In the genomic region with DNA sequence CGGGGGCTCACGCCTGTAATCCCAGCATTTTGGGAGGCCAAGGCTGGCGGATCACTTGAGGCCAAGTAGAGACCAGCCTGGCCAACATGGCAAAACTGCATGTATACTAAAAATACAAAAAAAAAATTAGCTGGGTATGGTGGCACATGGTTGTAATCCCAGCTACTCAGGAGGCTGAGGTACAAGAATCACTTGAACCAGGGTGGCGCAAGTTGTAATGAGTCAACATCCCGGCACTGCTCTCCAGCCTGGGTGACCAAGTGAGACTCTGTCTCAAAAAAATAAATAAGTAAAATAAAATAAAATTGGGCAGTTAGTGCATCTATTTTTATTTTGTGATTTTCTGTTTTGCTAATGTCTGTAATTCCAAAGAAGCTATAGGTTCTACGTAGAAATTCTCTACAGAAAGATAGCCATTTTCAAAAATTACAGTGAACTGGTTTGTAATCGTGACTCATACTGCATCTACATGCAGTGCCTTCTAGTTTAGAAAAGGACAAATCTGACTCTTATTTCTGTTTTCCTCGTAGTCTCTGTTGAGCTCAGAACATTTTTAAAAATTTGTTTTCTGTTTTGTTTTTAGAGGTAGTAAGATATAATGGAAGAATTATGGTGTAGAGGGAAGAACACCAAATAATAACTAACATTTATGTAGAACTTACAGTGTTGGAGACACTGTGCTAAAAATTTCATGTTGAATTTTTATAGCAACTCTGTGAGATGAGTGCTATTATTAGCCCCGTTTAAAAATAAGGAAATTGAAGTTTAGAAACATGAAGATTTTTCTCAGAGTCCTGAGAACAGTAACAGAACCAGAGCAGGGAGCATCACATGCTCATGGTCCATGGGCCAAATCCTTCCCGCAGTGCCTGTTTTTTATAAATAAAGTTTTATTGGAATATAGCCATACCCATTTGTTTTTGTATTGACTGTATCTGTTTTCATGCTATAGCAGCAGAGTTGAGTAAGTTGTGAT, we compare ENCODE assay signal across 18 cellular contexts.
DNase-seq lines count a peak whose midpoint lies in the region; ATAC-seq and TF ChIP-seq lines count a peak whose summit lies in the region.
"Had no signal": no experiment of that assay in that cellular context is flagged by ENCODE, and none has a peak within 500 bp of the region (broad histone marks: within the 10 kb centered on the region; RNA-seq: fewer than 3 reads in every experiment).

No MANE protein-coding gene starts in this region.

- H3K4me1 ChIP-seq in adipocyte (ENCODE audit: control insufficient read depth, insufficient read depth, low read length) (peaks cover 14% of the 10 kb centered on the region), thoracic aorta (ENCODE audit: control insufficient read depth in 1 of 2, low read depth in 2 of 2) (peaks cover 13 to 20% of the 10 kb centered on the region in 2 donors)
- H3K4me1 ChIP-seq: BLaER1 treated with 17β-estradiol and CSF1 and Interleukin-3, amounts not matched to agents 10 nM and 100 nM; right lobe of liver; suprapubic skin had no signal

- no peak overlapping the region for H3K9ac ChIP-seq in adipocyte (ENCODE audit: low read length)
- H3K9ac ChIP-seq: BLaER1 treated with 17β-estradiol and CSF1 and Interleukin-3, amounts not matched to agents 10 nM and 100 nM had no signal

- peak overlapping the region; percentile 62 to 84 for H3K27ac ChIP-seq in thoracic aorta
- H3K27ac ChIP-seq: BLaER1 treated with 17β-estradiol and CSF1 and Interleukin-3, amounts not matched to agents 10 nM and 100 nM; right lobe of liver; suprapubic skin had no signal

- H3K9me3 ChIP-seq in adipocyte (ENCODE audit: control insufficient read depth, low read length) (no peaks in the 10 kb centered on the region), thoracic aorta (no peaks in the 10 kb centered on the region)
- H3K9me3 ChIP-seq: BLaER1 treated with 17β-estradiol and CSF1 and Interleukin-3, amounts not matched to agents 10 nM and 100 nM; right lobe of liver; suprapubic skin had no signal

- peak; percentile 89 for ATAC-seq in thoracic aorta (ENCODE audit: insufficient number of reproducible peaks, low FRiP score, low read depth)
- ATAC-seq: right lobe of liver had no signal

- TF ChIP-seq CTCF in fibroblast of mammary gland (conservative IDR thresholded peaks at IDR 0.05; ENCODE audit: control insufficient read depth, insufficient read depth, low read depth, low read length) (no peak), thoracic aorta (IDR thresholded peaks at IDR 0.05) (no peak)

- no peak overlapping the region for H3K4me3 ChIP-seq in adipocyte (ENCODE audit: low read length)
- H3K4me3 ChIP-seq in fibroblast of mammary gland (ENCODE audit: control insufficient read depth, low read depth, low read length): no peak overlapping the region
- peak overlapping the region; percentile 44 for H3K4me3 ChIP-seq in thoracic aorta
- H3K4me3 ChIP-seq: BLaER1 treated with 17β-estradiol and CSF1 and Interleukin-3, amounts not matched to agents 10 nM and 100 nM; right lobe of liver; suprapubic skin had no signal

- H3K36me3 ChIP-seq in adipocyte (ENCODE audit: control insufficient read depth, insufficient read depth, low read length, severe bottlenecking) (peaks cover 22% of the 10 kb centered on the region), thoracic aorta (peaks cover 8% of the 10 kb centered on the region)
- H3K36me3 ChIP-seq: right lobe of liver had no signal

- peak; percentile 62 for DNase-seq in HT1080 (ENCODE audit: low read depth)
- DNase-seq in adipocyte (ENCODE audit: low read depth): peak; percentile 12
- DNase-seq in fibroblast of mammary gland (ENCODE audit: low read depth): peak; percentile 50
- peak; percentile 8 for DNase-seq in thoracic aorta (ENCODE audit: low spot score)
- DNase-seq in mesenteric fat pad (ENCODE audit: low spot score): no peak
- no peak for DNase-seq in activated CD4-positive, alpha-beta T cell treated with anti-CD3 and anti-CD28 coated beads for 1 hour
- DNase-seq in NCI-H82 (lab: John Stamatoyannopoulos, UW): no peak
- DNase-seq: activated CD4-positive, alpha-beta memory T cell treated with anti-CD3 and anti-CD28 coated beads, Interleukin-2, amount 10 ng/mL, durations not matched to agents 7 days and 5 days; DMS 273 treated with DMSO at 0.1 percent for 48 hours; kidney glomerular epithelial cell; NCI-H1105; NCI-H774; occipital lobe; right lobe of liver; stimulated activated CD4-positive, alpha-beta T cell treated with anti-CD3 and anti-CD28 coated beads, Interleukin-1b, Interleukin-23, amount 100 ng/mL, for 48 hours; SW 1271 had no signal

- H3K27me3 ChIP-seq in adipocyte (replicated peaks; ENCODE audit: control insufficient read depth, insufficient read depth, low read length): no peaks in the 10 kb centered on the region
- H3K27me3 ChIP-seq in thoracic aorta (replicated peaks; ENCODE audit: insufficient read depth): no peaks in the 10 kb centered on the region
- H3K27me3 ChIP-seq: BLaER1 treated with 17β-estradiol and CSF1 and Interleukin-3, amounts not matched to agents 10 nM and 100 nM; right lobe of liver; suprapubic skin had no signal

Comparison
In these comparisons a context has a peak if more than half of its experiments do, and no peak if none do; other contexts are left out.
1. DNase-seq: peak in HT1080 (single experiment), adipocyte (single experiment), fibroblast of mammary gland (single experiment) and thoracic aorta (single experiment); none in mesenteric fat pad (single experiment), activated CD4-positive, alpha-beta T cell treated with anti-CD3 and anti-CD28 coated beads for 1 hour (single experiment) and NCI-H82 (single experiment).